ENCODE assay signal across 8 cellular contexts in the genomic region with DNA sequence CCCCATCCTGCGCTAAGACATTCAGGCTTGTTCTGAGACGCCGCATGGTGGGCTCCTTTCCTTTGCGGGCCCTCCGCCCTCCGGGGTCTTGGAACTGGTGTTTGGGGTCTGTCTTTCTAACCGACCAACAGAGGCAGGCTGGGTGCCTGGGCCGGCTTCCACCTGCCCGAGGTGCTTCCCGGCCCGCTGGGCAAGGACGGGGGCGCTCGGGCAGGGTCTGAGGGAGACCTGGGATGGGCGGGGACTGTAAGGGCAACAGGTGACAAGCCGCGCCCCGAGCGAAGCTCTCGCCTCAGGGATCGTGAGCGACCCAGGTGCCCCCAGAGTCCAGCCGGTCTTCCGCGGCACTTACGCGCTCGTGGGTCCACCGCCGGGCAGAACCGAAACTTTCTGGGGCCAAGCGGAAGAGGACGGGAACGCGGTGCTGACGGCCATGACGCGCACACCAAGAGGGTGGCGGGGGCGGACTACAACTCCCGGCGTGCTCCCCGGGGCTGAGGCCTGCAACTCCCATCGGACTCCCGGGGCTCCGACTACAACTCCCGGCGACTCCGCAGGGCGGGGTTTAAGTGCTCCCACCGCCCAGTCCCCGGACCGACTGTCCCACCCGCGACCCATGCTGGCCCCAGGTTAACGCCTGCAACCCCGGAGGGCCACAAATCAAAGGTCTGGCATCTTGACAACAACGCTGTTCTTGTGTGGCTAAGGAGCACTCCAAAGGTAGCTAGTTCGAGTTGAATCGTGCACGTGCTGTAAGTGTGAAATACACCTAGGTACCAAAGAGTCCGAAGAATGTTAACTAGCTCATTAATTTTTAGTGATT. TPM values are rescaled to one million over a fixed set of nuclear protein-coding genes. Genes with fewer than 3 reads are reported as not detected.
DNase-seq lines count a peak whose midpoint lies in the region; FAIRE-seq and TF ChIP-seq lines count a peak whose summit lies in the region.

A gene (minus strand): TSS at position 455 of the 823 bp plus-strand sequence. CDS start 10,914 bp downstream, outside the sequence.

- H3K4me2 ChIP-seq in Loucy (ENCODE audit: low read depth, low read length, poor library complexity, severe bottlenecking), result peak within 1 kb of the TSS; percentile 70

- H3K36me3 ChIP-seq in Loucy (ENCODE audit: insufficient read depth, low read length), result no peaks in the 10 kb centered on the region
- no peaks in the 10 kb centered on the region for H3K36me3 ChIP-seq in neuron (ENCODE audit: insufficient read depth, low read length)
- H3K36me3 ChIP-seq in subcutaneous abdominal adipose tissue (ENCODE audit: control insufficient read depth in 5 of 5, insufficient read depth in 5 of 5, low read length in 5 of 5), result no peaks in the 10 kb centered on the region

- H3K4me3 ChIP-seq in Loucy (ENCODE audit: low read length, poor library complexity, severe bottlenecking), result peak within 1 kb of the TSS; percentile 83
- peak within 1 kb of the TSS; percentile 84 for H3K4me3 ChIP-seq in neuron (ENCODE audit: low read length)
- H3K4me3 ChIP-seq in subcutaneous abdominal adipose tissue (ENCODE audit: low read depth in 1 of 5, low read length in 5 of 5), result peak within 1 kb of the TSS; percentile 85 to 92 (median 89)

- H2AFZ ChIP-seq in Loucy (ENCODE audit: low read length), result peak within 1 kb of the TSS; percentile 86
- peak within 1 kb of the TSS; percentile 95 for H2AFZ ChIP-seq in neuron (ENCODE audit: low read depth, low read length)

- no peaks in the 10 kb centered on the region for H3F3A ChIP-seq in Loucy (ENCODE audit: low read depth)

- no peaks in the 10 kb centered on the region for H3K9me2 ChIP-seq in Loucy (replicated peaks; ENCODE audit: low read depth, low read length)

- H3K27ac ChIP-seq in subcutaneous abdominal adipose tissue (ENCODE audit: low read depth, low read length), result peak within 1 kb of the TSS; percentile 85

- FAIRE-seq in frontal cortex (lab: Jason Lieb, UNC), result no peak

- TF ChIP-seq CTCF in Loucy (conservative IDR thresholded peaks at IDR 0.05; ENCODE audit: low read length), result no peak

- H3K9ac ChIP-seq in Loucy (ENCODE audit: low read depth, low read length, poor library complexity, severe bottlenecking) (peak within 1 kb of the TSS; percentile 84), subcutaneous abdominal adipose tissue (ENCODE audit: low read length in 5 of 5) (peak within 1 kb of the TSS; percentile 73 to 98 (median 94))

- H3K4me1 ChIP-seq in Loucy (ENCODE audit: insufficient read depth, low read length, poor library complexity, severe bottlenecking) (peaks cover 27% of the 10 kb centered on the region), neuron (ENCODE audit: insufficient read depth, low read length) (peaks cover 10% of the 10 kb centered on the region), subcutaneous abdominal adipose tissue (ENCODE audit: control insufficient read depth in 5 of 5, insufficient read depth in 5 of 5, low read length in 5 of 5) (peaks cover 8 to 40% (median 33%) of the 10 kb centered on the region in 5 donors)

- DNase-seq in ELR (ENCODE audit: low read depth), result peak; percentile 92
- DNase-seq in H4 (ENCODE audit: low spot score), result peak; percentile 65
- peak; percentile 87 for DNase-seq in SK-MEL-5 (ENCODE audit: low read depth, low spot score)
- DNase-seq in activated naive CD4-positive, alpha-beta T cell treated with Interleukin-2 at 50 U/mL for 16 hours, result peak; percentile 90
- DNase-seq in frontal cortex (ENCODE audit: low spot score in 2 of 2), result peak; percentile 72 to 90

- in situ Hi-C loops in SK-MEL-5 (cut with HindIII; ENCODE audit: low pct_unique_long_range_greater_than_20kb, low sequenced_read_pairs), result no loop called here

- H3K9me3 ChIP-seq in Loucy (ENCODE audit: insufficient read depth, low read depth, low read length) (no peaks in the 10 kb centered on the region), neuron (ENCODE audit: low read length) (no peaks in the 10 kb centered on the region), subcutaneous abdominal adipose tissue (ENCODE audit: control insufficient read depth in 5 of 5, low read length in 5 of 5) (no peaks in the 10 kb centered on the region)

- no peaks in the 10 kb centered on the region for H3K27me3 ChIP-seq in Loucy (ENCODE audit: insufficient read depth, low read length, poor library complexity, severe bottlenecking)
- peaks cover 14% of the 10 kb centered on the region for H3K27me3 ChIP-seq in neuron (ENCODE audit: insufficient read depth, low read length)
- no peaks in the 10 kb centered on the region for H3K27me3 ChIP-seq in subcutaneous abdominal adipose tissue (ENCODE audit: control insufficient read depth in 5 of 5, insufficient read depth in 4 of 5, low read length in 5 of 5)

- H4K20me1 ChIP-seq in Loucy (ENCODE audit: insufficient read depth, low read length, poor library complexity, severe bottlenecking), result no peaks in the 10 kb centered on the region

- peaks cover 7% of the 10 kb centered on the region; the same call in 1 of the 2 replicates for H3K79me2 ChIP-seq in Loucy (ENCODE audit: insufficient read depth, low read length)

RNA-seq across cellular contexts. Expression of the gene that starts here (rescaled TPM):
- 3.7 and 4.3 TPM in 2 replicates for total RNA-seq in H4 (2014; rRNA removed; shearing (Covaris generic))
- total RNA-seq in SK-MEL-5 (2014; rRNA removed; shearing (Covaris generic)), result 52.7 and 53.6 TPM in 2 replicates
- polyA plus RNA-seq in SK-MEL-5 (2015; cell fraction: cytosol; rRNA removed), result 49.7 and 54.3 TPM in 2 replicates
- 19.1 and 27.2 TPM in 2 replicates for polyA plus RNA-seq in SK-MEL-5 (2015; cell fraction: nucleus; rRNA removed)
- 1.2 TPM for total RNA-seq in frontal cortex

Comparison
In these comparisons a context has a peak if more than half of its experiments do, and no peak if none do; other contexts are left out.
1. Peak in every context shown above with its lines: DNase-seq, H3K4me3 ChIP-seq and H3K27ac ChIP-seq.
2. RNA of the gene that starts here (total RNA-seq): 52.7 to 53.6 TPM in SK-MEL-5; 3.7 to 4.3 TPM in H4 and 1.2 TPM in frontal cortex (single experiment); every median in the first group is over 10 times any median in the second.